In genomic region chr9:3473402-3473801, GRCh38 we compare ENCODE assay signal across 14 cellular contexts. TPM values are rescaled to one million over a fixed set of nuclear protein-coding genes. Genes with fewer than 3 reads are reported as not detected.
DNase-seq lines count a peak whose midpoint lies in the region; ATAC-seq, FAIRE-seq and TF ChIP-seq lines count a peak whose summit lies in the region.
"Had no signal": no experiment of that assay in that cellular context is flagged by ENCODE, and none has a peak within 500 bp of the region (broad histone marks: within the 10 kb centered on the region; RNA-seq: fewer than 3 reads in every experiment).

No MANE protein-coding gene starts in this region.

- H3K27ac ChIP-seq in sigmoid colon (no peak overlapping the region), WERI-Rb-1 (no peak overlapping the region)
- H3K27ac ChIP-seq: brain microvascular endothelial cell, neutrophil had no signal

- ATAC-seq in GM21423 (IDR thresholded peaks at IDR 0.05; ENCODE audit: unreplicated experiment), result peak; percentile 48
- ATAC-seq: esophagus mucosa had no signal

- no peaks in the 10 kb centered on the region for H3K4me1 ChIP-seq in sigmoid colon

- in situ Hi-C loops in KBM-7 (cut with MboI; ENCODE audit: low pct_unique_long_range_greater_than_20kb, low sequenced_read_pairs), result loop anchor here (25.0 kb wide), 1 partner anchor 639 kb away; no protein-coding TSS in a partner anchor

- TF ChIP-seq POLR2A in GM12891 (IDR thresholded peaks at IDR 0.05; ENCODE audit: low read depth, low read length) (no peak), sigmoid colon (IDR thresholded peaks at IDR 0.05) (no peak)

- 57 to 85% methylated on average over 1 of the region's 1 CpG for WGBS in sigmoid colon, 2 donors

- H3K4me3 ChIP-seq in sigmoid colon (no peak overlapping the region), WERI-Rb-1 (ENCODE audit: low read depth, low read length) (no peak overlapping the region)

- no peak for TF ChIP-seq CTCF in sigmoid colon (IDR thresholded peaks at IDR 0.05)
- TF ChIP-seq CTCF in WERI-Rb-1 (IDR thresholded peaks at IDR 0.05; ENCODE audit: low read depth, low read length), result no peak

- intact Hi-C loops in sigmoid colon (cut with DNase I), result no loop called here

- H3K9me3 ChIP-seq in sigmoid colon (no peaks in the 10 kb centered on the region), WERI-Rb-1 (ENCODE audit: severe bottlenecking) (no peaks in the 10 kb centered on the region)
- H3K9me3 ChIP-seq: neutrophil had no signal

- H3K27me3 ChIP-seq in sigmoid colon (no peaks in the 10 kb centered on the region), WERI-Rb-1 (ENCODE audit: insufficient read depth, low read depth, severe bottlenecking) (no peaks in the 10 kb centered on the region)
- H3K27me3 ChIP-seq: brain microvascular endothelial cell, neutrophil had no signal

- TF ChIP-seq EP300 in sigmoid colon (IDR thresholded peaks at IDR 0.05), result no peak

- FAIRE-seq in GM12891 (lab: Jason Lieb, UNC), result peak; percentile 64

- H3K36me3 ChIP-seq in sigmoid colon (no peaks in the 10 kb centered on the region), WERI-Rb-1 (no peaks in the 10 kb centered on the region)
- H3K36me3 ChIP-seq: brain microvascular endothelial cell, neutrophil had no signal

- no peak for DNase-seq in GM12891 (ENCODE audit: insufficient read length, low spot score)
- DNase-seq in KBM-7, result peak; percentile 29
- DNase-seq in dermis blood vessel endothelial cell, result peak; percentile 27
- DNase-seq in sigmoid colon, result no peak
- DNase-seq in NCI-H2107 (lab: John Stamatoyannopoulos, UW), result no peak
- DNase-seq in WERI-Rb-1, result no peak
- no peak for DNase-seq in activated effector memory CD4-positive, alpha-beta T cell treated with Interleukin-2 at 50 U/mL for 16 hours
- DNase-seq: brain microvascular endothelial cell, HFFc6, IMR-90, T-cell had no signal

TF ChIP-seq in GM12891, 5 proteins besides CTCF, POLR2A, EP300 and RAD21:
- TF ChIP-seq POLR2AphosphoS5 (IDR thresholded peaks at IDR 0.05; ENCODE audit: low read depth, low read length) (no peak), POU2F2 (IDR thresholded peaks at IDR 0.05; ENCODE audit: low read depth, low read length) (no peak), TAF1 (IDR thresholded peaks at IDR 0.05; ENCODE audit: low read depth, low read length) (no peak), SPI1 (IDR thresholded peaks at IDR 0.05; ENCODE audit: low read depth, low read length) (peak; percentile 73), PAX5 (IDR thresholded peaks at IDR 0.05; ENCODE audit: insufficient read depth, low read length, severe bottlenecking) (no peak)

RNA-seq across cellular contexts. Expression of gene RFX3, which starts 52.4 kb away (rescaled TPM):
- 2.8 TPM for polyA plus RNA-seq in GM12891 (2012; ENCODE audit: low read depth, missing spikeins)
- total RNA-seq in dermis blood vessel endothelial cell, result 11.4 and 12.8 TPM in 2 replicates
- total RNA-seq in sigmoid colon, result 10 to 100 TPM in 2 of 4 donors, 1 to 10 TPM in 2; 6.4 to 15.0 (median 9.6) TPM
- polyA plus RNA-seq in sigmoid colon, result 1 to 10 TPM in 2 of 3 donors, under 1 TPM in 1; 0.69 to 2.8 (median 1.2) TPM

Comparison
In these comparisons a context has a peak if more than half of its experiments do, and no peak if none do; other contexts are left out.
1. DNase-seq: peak in KBM-7 (single experiment) and dermis blood vessel endothelial cell (single experiment); none in GM12891 (single experiment), sigmoid colon (single experiment), NCI-H2107 (single experiment), WERI-Rb-1 (single experiment) and activated effector memory CD4-positive, alpha-beta T cell treated with Interleukin-2 at 50 U/mL for 16 hours (single experiment).